In the genomic region with DNA sequence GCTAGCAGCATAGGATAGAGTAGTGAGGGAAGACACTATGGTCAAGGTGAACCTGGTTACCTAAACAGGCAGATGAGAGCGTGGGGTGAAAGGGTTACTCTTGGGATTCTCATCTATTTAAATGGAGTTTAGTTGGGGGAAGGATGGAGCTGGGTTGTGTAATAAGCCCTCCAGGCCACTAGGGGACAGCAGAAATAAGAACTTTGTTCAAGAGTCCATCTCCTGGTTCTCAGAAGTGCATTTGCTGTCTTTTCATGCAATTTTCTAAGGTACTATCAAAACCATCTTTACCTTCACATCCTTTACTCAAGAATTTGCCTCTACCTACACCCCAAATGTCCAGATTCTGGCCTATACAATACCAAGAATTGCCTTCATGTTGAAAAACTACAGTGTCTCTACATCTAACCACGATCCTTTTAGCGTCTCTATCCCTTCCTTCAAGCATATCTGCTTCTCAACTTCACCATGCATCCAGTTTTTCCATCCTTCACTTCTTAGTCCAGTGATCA, we compare ENCODE assay signal across 9 cellular contexts. TPM values are rescaled to one million over a fixed set of nuclear protein-coding genes. Genes with fewer than 3 reads are reported as not detected.
A peak's percentile ranks its signal among the peaks of the same experiment; 100 is the strongest.
DNase-seq lines count a peak whose midpoint lies in the region; ATAC-seq and TF ChIP-seq lines count a peak whose summit lies in the region.
"Had no signal": no experiment of that assay in that cellular context is flagged by ENCODE, and none has a peak within 500 bp of the region (broad histone marks: within the 10 kb centered on the region; RNA-seq: fewer than 3 reads in every experiment).

No MANE protein-coding gene starts in this region.

- POLR2A ChIA-PET in activated CD4-positive, alpha-beta T cell treated with anti-CD3 and anti-CD28 coated beads, Interleukin-2, amount 10 ng/mL, durations not matched to agents 7 days and 5 days (lab: Charles Lee), result no interaction called here

- no peak for DNase-seq in Calu3
- no peak for DNase-seq in HL-60 (ENCODE audit: low read depth in 1 of 2, low spot score in 1 of 2)
- DNase-seq in activated CD4-positive, alpha-beta T cell treated with anti-CD3 and anti-CD28 coated beads, Interleukin-2, amount 10 ng/mL, durations not matched to agents 7 days and 5 days, result no peak
- DNase-seq in left lung, result no peak
- no peak for DNase-seq in NCI-H2196 (lab: John Stamatoyannopoulos, UW; ENCODE audit: unreplicated experiment)
- DNase-seq in NCI-H2196 treated with DMSO at 0.1 percent for 48 hours (lab: John Stamatoyannopoulos, UW; ENCODE audit: unreplicated experiment), result no peak
- DNase-seq: IMR-90 had no signal

- no peak overlapping the region for H3K4me3 Mint-ChIP-seq in Calu3 (ENCODE audit: low read depth, unreplicated experiment)
- no peak overlapping the region for H3K4me3 Mint-ChIP-seq in activated CD4-positive, alpha-beta T cell treated with anti-CD3 and anti-CD28 coated beads, Interleukin-2, amount 10 ng/mL, durations not matched to agents 7 days and 5 days

- no peak overlapping the region for H3K27ac ChIP-seq in HL-60 (replicated peaks)
- H3K27ac ChIP-seq in left lung, result no peak overlapping the region

- no peak overlapping the region for H3K27ac Mint-ChIP-seq in Calu3 (ENCODE audit: unreplicated experiment)
- H3K27ac Mint-ChIP-seq in activated CD4-positive, alpha-beta T cell treated with anti-CD3 and anti-CD28 coated beads, Interleukin-2, amount 10 ng/mL, durations not matched to agents 7 days and 5 days, result peak overlapping the region; percentile 80

- H3K36me3 Mint-ChIP-seq in Calu3 (ENCODE audit: insufficient read depth, unreplicated experiment), result no peaks in the 10 kb centered on the region
- peaks cover 83% of the 10 kb centered on the region for H3K36me3 Mint-ChIP-seq in activated CD4-positive, alpha-beta T cell treated with anti-CD3 and anti-CD28 coated beads, Interleukin-2, amount 10 ng/mL, durations not matched to agents 7 days and 5 days (ENCODE audit: low read depth)

- CTCF ChIA-PET in Calu3 (lab: Charles Lee), result interaction anchor here (0.6 kb wide), 1 partner anchor 239 kb away, joined by 4 read pairs; no protein-coding TSS in a partner anchor
- CTCF ChIA-PET in activated CD4-positive, alpha-beta T cell treated with anti-CD3 and anti-CD28 coated beads, Interleukin-2, amount 10 ng/mL, durations not matched to agents 7 days and 5 days (lab: Charles Lee), result interaction anchor here (0.9 to 8.0 kb wide), 16 partner anchors 9 to 276 kb away, joined by 3 to 43 read pairs (median 4); partner anchors contain the start of genes COPA, NCSTN and SLAMF1

- BruUV-seq in Calu3 (replicated peaks; lab: Mats Ljungman, UMichigan), result no TSS peak

- peaks cover 31% of the 10 kb centered on the region for H3K27me3 Mint-ChIP-seq in Calu3 (ENCODE audit: unreplicated experiment)
- no peaks in the 10 kb centered on the region for H3K27me3 Mint-ChIP-seq in activated CD4-positive, alpha-beta T cell treated with anti-CD3 and anti-CD28 coated beads, Interleukin-2, amount 10 ng/mL, durations not matched to agents 7 days and 5 days

- peaks cover 2% of the 10 kb centered on the region for H3K9me3 Mint-ChIP-seq in Calu3 (ENCODE audit: low read depth, unreplicated experiment)
- peaks cover 6% of the 10 kb centered on the region for H3K9me3 Mint-ChIP-seq in activated CD4-positive, alpha-beta T cell treated with anti-CD3 and anti-CD28 coated beads, Interleukin-2, amount 10 ng/mL, durations not matched to agents 7 days and 5 days

- no peaks in the 10 kb centered on the region for H3K4me1 ChIP-seq in left lung

- intact Hi-C loops in Calu3 (cut with micrococcal nuclease; ENCODE audit: unreplicated experiment), result no loop called here
- intact Hi-C loops in left lung (cut with DNase I), result no loop called here

- H3K9me3 ChIP-seq in left lung, result no peaks in the 10 kb centered on the region

- no peak for ATAC-seq in left lung
- no peak for ATAC-seq in GM18517 (IDR thresholded peaks at IDR 0.05; ENCODE audit: unreplicated experiment)
- no peak for ATAC-seq in GM21390 (IDR thresholded peaks at IDR 0.05; ENCODE audit: unreplicated experiment)

- no peaks in the 10 kb centered on the region for H3K4me1 Mint-ChIP-seq in Calu3 (ENCODE audit: low read depth, unreplicated experiment)
- peaks cover 72% of the 10 kb centered on the region for H3K4me1 Mint-ChIP-seq in activated CD4-positive, alpha-beta T cell treated with anti-CD3 and anti-CD28 coated beads, Interleukin-2, amount 10 ng/mL, durations not matched to agents 7 days and 5 days

- H3K27me3 ChIP-seq in HL-60 (ENCODE audit: insufficient read depth, poor library complexity, severe bottlenecking), result no peaks in the 10 kb centered on the region
- H3K27me3 ChIP-seq in left lung, result no peaks in the 10 kb centered on the region

- H3K4me3 ChIP-seq in HL-60 (replicated peaks; ENCODE audit: insufficient read depth, low read length) (no peak overlapping the region), left lung (no peak overlapping the region)

- TF ChIP-seq CTCF in Calu3 (IDR thresholded peaks at IDR 0.05; ENCODE audit: unreplicated experiment) (peak; percentile 42), HL-60 (IDR thresholded peaks at IDR 0.05; ENCODE audit: insufficient read depth, low read length) (peak; percentile 47), left lung (IDR thresholded peaks at IDR 0.05) (peak; percentile 33 to 64)

- no peaks in the 10 kb centered on the region for H3K36me3 ChIP-seq in left lung

RNA-seq across cellular contexts. Expression of gene SLAMF1, which starts 28.0 kb away (rescaled TPM):
- total RNA-seq in Calu3 (2022), result not detected in 2 replicates
- total RNA-seq in activated CD4-positive, alpha-beta T cell treated with anti-CD3 and anti-CD28 coated beads, Interleukin-2, amount 10 ng/mL, durations not matched to agents 7 days and 5 days, result 10 to 100 TPM; 70.4 to 70.6 TPM
- total RNA-seq in left lung, result 1 to 10 TPM in 1 of 2 donors, under 1 TPM in 1; 0.76 to 2.5 TPM
- total RNA-seq: IMR-90 had no signal

RNA-seq across cellular contexts. Expression of gene CD84, which starts 39.5 kb away (rescaled TPM):
- total RNA-seq in Calu3 (2022) (not detected in 2 replicates), left lung (10 to 100 TPM; 17.2 to 39.7 TPM)
- 10 to 100 TPM; 14.7 to 16.2 TPM for total RNA-seq in activated CD4-positive, alpha-beta T cell treated with anti-CD3 and anti-CD28 coated beads, Interleukin-2, amount 10 ng/mL, durations not matched to agents 7 days and 5 days
- total RNA-seq: IMR-90 had no signal

Comparison
In these comparisons a context has a peak if more than half of its experiments do, and no peak if none do; other contexts are left out.
1. RNA of gene SLAMF1, which starts 28.0 kb away (total RNA-seq): 70.4 to 70.6 TPM in activated CD4-positive, alpha-beta T cell treated with anti-CD3 and anti-CD28 coated beads, Interleukin-2, amount 10 ng/mL, durations not matched to agents 7 days and 5 days; 0.76 to 2.5 TPM in left lung and not detected in Calu3; every median in the first group is over 10 times any median in the second.
2. RNA of gene CD84, which starts 39.5 kb away (total RNA-seq): 17.2 to 39.7 TPM in left lung and 14.7 to 16.2 TPM in activated CD4-positive, alpha-beta T cell treated with anti-CD3 and anti-CD28 coated beads, Interleukin-2, amount 10 ng/mL, durations not matched to agents 7 days and 5 days; not detected in Calu3; every median in the first group is over 10 times any median in the second.
3. Peak in every context shown above with its lines, with median percentiles within 50 percentile points of each other: CTCF ChIP-seq.